ENCODE assay signal across 16 cellular contexts in the genomic region with DNA sequence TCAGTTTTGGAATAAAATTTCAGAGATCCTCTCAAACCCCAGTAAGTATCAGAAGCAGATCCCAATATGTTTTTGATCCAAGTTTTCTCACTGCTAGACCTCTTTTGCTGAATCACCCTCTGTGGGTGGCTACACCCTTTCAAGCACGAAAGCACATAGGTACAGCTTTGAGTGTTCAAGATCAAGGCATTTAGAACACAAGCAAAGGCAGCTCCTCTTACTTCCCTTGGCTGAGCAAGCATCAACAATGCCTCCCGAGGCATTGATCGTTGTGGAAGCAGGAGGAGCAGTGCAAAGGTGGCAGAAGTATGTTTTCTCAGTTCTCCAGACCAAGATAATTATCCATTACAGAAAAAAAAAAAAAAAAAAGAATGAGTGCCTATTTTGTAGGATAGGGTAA.
DNase-seq lines count a peak whose midpoint lies in the region; TF ChIP-seq lines count a peak whose summit lies in the region.
"Had no signal": no experiment of that assay in that cellular context is flagged by ENCODE, and none has a peak within 500 bp of the region (broad histone marks: within the 10 kb centered on the region; RNA-seq: fewer than 3 reads in every experiment).

No MANE protein-coding gene starts in this region.

- peaks cover 2% of the 10 kb centered on the region for H3K27me3 Mint-ChIP-seq in endothelial cell (ENCODE audit: unreplicated experiment)
- H3K27me3 Mint-ChIP-seq: CD4-positive, CD25-positive, alpha-beta regulatory T cell had no signal

- H3K9me3 Mint-ChIP-seq in endothelial cell (ENCODE audit: unreplicated experiment): no peaks in the 10 kb centered on the region

- peaks cover 5% of the 10 kb centered on the region for H3K4me1 Mint-ChIP-seq in endothelial cell (ENCODE audit: unreplicated experiment)
- H3K4me1 Mint-ChIP-seq: B cell; CD4-positive, CD25-positive, alpha-beta regulatory T cell; CD8-positive, alpha-beta memory T cell had no signal

- DNase-seq in NCI-H2227 (lab: John Stamatoyannopoulos, UW; ENCODE audit: unreplicated experiment): peak; percentile 6
- DNase-seq in NCI-H2227 treated with DMSO at 0.1 percent for 48 hours (lab: John Stamatoyannopoulos, UW): no peak
- DNase-seq in erythroblast (lab: John Stamatoyannopoulos, UW): peak; percentile 25 to 39
- DNase-seq in renal cortical epithelial cell (ENCODE audit: low read depth): peak; percentile 40
- DNase-seq in NCI-H524 (lab: John Stamatoyannopoulos, UW): no peak
- DNase-seq in endothelial cell (ENCODE audit: low spot score): no peak
- DNase-seq in mesenteric fat pad (ENCODE audit: low spot score): no peak
- DNase-seq: 8988T; CD4-positive, CD25-positive, alpha-beta regulatory T cell; CD8-positive, alpha-beta memory T cell; COR-L47; DMS 273 treated with DMSO at 0.1 percent for 48 hours; DND-41; EL; GM23248 had no signal

- no peak overlapping the region for H3K4me3 Mint-ChIP-seq in endothelial cell (ENCODE audit: unreplicated experiment)
- H3K4me3 Mint-ChIP-seq: B cell; CD4-positive, CD25-positive, alpha-beta regulatory T cell; CD8-positive, alpha-beta memory T cell had no signal

- H3K27ac Mint-ChIP-seq in endothelial cell (ENCODE audit: unreplicated experiment): no peak overlapping the region
- H3K27ac Mint-ChIP-seq: B cell; CD4-positive, CD25-positive, alpha-beta regulatory T cell; CD8-positive, alpha-beta memory T cell had no signal

- H3K36me3 Mint-ChIP-seq in endothelial cell (ENCODE audit: low read depth, unreplicated experiment): no peaks in the 10 kb centered on the region
- H3K36me3 Mint-ChIP-seq: CD4-positive, CD25-positive, alpha-beta regulatory T cell; CD8-positive, alpha-beta memory T cell had no signal

- no peak for TF ChIP-seq CTCF in endothelial cell (IDR thresholded peaks at IDR 0.05; ENCODE audit: unreplicated experiment)

- no peak for TF ChIP-seq POLR2A in erythroblast (IDR thresholded peaks at IDR 0.05; ENCODE audit: low read length)

Comparison
In these comparisons a context has a peak if more than half of its experiments do, and no peak if none do; other contexts are left out.
1. DNase-seq: peak in NCI-H2227 (single experiment), erythroblast (2 of 2) and renal cortical epithelial cell (single experiment); none in NCI-H2227 treated with DMSO at 0.1 percent for 48 hours (single experiment), NCI-H524 (0 of 2), endothelial cell (single experiment) and mesenteric fat pad (single experiment).